ENCODE assay signal across 9 cellular contexts in the genomic region with DNA sequence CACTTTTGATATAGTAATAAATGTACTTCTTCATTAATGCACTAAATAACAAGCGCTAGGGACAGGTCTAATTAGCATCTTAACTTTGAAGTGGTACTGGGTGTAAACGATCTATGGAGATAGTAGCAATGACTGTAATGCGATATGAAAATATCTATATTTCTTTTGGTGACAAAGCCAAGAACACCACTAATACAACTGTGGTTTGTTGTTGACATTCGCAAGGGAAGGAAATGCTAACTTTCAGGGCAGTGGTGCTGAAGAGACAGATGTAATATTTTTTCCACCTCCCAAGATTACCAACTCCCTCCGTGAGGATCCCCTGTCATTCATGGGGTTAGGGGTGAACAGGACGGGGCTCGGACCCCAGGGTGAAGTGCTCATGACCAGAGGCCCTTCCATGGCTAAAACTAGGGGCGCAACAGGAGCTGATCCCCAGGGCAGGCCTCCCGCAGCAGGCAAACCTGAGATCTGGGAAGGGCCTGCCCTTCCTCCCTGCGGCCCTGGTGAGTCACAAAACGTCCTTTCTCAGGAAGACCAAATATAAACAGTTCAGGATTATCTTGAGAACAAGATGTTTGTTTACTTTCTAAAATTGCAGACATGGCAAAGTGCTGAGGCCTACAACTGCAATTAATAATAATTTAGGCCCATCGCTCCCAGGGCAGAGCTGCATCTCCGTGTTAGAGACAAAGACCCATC.
DNase-seq lines count a peak whose midpoint lies in the region; ATAC-seq and TF ChIP-seq lines count a peak whose summit lies in the region.
"Had no signal": no experiment of that assay in that cellular context is flagged by ENCODE, and none has a peak within 500 bp of the region (broad histone marks: within the 10 kb centered on the region; RNA-seq: fewer than 3 reads in every experiment).

No MANE protein-coding gene starts in this region.

- peak overlapping the region; percentile 26; the same call in 1 of the 2 replicates for H3K4me2 ChIP-seq in HCT116 (ENCODE audit: low read length)

- ATAC-seq in HCT116 (no peak), HG02981 (IDR thresholded peaks at IDR 0.05; ENCODE audit: unreplicated experiment) (no peak), GM21390 (IDR thresholded peaks at IDR 0.05; ENCODE audit: unreplicated experiment) (no peak)

- H3K36me3 ChIP-seq in HCT116 (ENCODE audit: control insufficient read depth in 1 of 2, insufficient read depth in 2 of 2, low read length in 2 of 2), result no peaks in the 10 kb centered on the region
- no peaks in the 10 kb centered on the region for H3K36me3 ChIP-seq in stomach

- H2AFZ ChIP-seq in HCT116 (ENCODE audit: low read depth, low read length, poor library complexity, severe bottlenecking), result peak overlapping the region; percentile 76

- intact Hi-C loops in HCT116 (cut with micrococcal nuclease), result no loop called here
- intact Hi-C loops in stomach (cut with DNase I; ENCODE audit: low total_unique reads), result no loop called here

- no peaks in the 10 kb centered on the region for H3K79me2 ChIP-seq in HCT116 (ENCODE audit: insufficient read depth, low read length)

- DNase-seq in HCT116 (ENCODE audit: low read depth, low spot score), result no peak
- peak; percentile 58 to 80 for DNase-seq in foreskin fibroblast
- DNase-seq in stomach, result no peak
- DNase-seq in medulla oblongata (ENCODE audit: extremely low spot score), result no peak
- no peak for DNase-seq in NCI-H69 (lab: John Stamatoyannopoulos, UW)
- DNase-seq: NCI-H1436 treated with DMSO at 0.1 percent for 48 hours had no signal

- H3K9me3 ChIP-seq in HCT116 (ENCODE audit: control insufficient read depth in 1 of 2, insufficient read depth in 1 of 2, low read depth in 1 of 2, low read length in 2 of 2) (no peaks in the 10 kb centered on the region), stomach (no peaks in the 10 kb centered on the region)

- peaks cover 7 to 26% of the 10 kb centered on the region in 2 experiments; a peak in 3 of 4 replicates for H3K4me1 ChIP-seq in HCT116 (ENCODE audit: control insufficient read depth in 1 of 2, insufficient read depth in 2 of 2, low read length in 2 of 2)
- H3K4me1 ChIP-seq in stomach, result peaks cover 0 to 5% (median 2%) of the 10 kb centered on the region in 4 donors

- RAD21 ChIA-PET in HCT116 (lab: Charles Lee; ENCODE audit: low non-redundant PET in 1 of 2, low total read pairs in 2 of 2, uncharacterized antibody in 2 of 2, unreplicated experiment in 2 of 2), result no interaction called here

- 0 out of 2 replicates have a peak overlapping the region, but pooled peaks have one; percentile 5 for H3K9ac ChIP-seq in HCT116 (ENCODE audit: low read length)

- H3K4me3 ChIP-seq in HCT116 (replicated peaks in 1 of 2; ENCODE audit: low read depth in 1 of 2, low read length in 2 of 2) (no peak overlapping the region), foreskin fibroblast (ENCODE audit: low read depth in 1 of 2, low read length in 2 of 2) (no peak overlapping the region), stomach (no peak overlapping the region)

- H3K27ac ChIP-seq in HCT116 (ENCODE audit: low read depth, low read length) (no peak overlapping the region), VCaP (peak overlapping the region; percentile 95), stomach (peak overlapping the region; percentile 65 to 80 (median 73))

- TF ChIP-seq CTCF in HCT116 (IDR thresholded peaks at IDR 0.05 in 2 of 3, conservative IDR thresholded peaks at IDR 0.05 in 1 of 3; ENCODE audit: borderline replicate concordance in 1 of 3, insufficient read depth in 1 of 3, low read depth in 2 of 3, low read length in 2 of 3), result no peak
- TF ChIP-seq CTCF in VCaP (conservative IDR thresholded peaks at IDR 0.05), result no peak
- TF ChIP-seq CTCF in foreskin fibroblast (IDR thresholded peaks at IDR 0.05; ENCODE audit: low read depth, low read length), result no peak
- TF ChIP-seq CTCF in stomach (IDR thresholded peaks at IDR 0.05), result no peak

- TF ChIP-seq POLR2A in HCT116 (IDR thresholded peaks at IDR 0.05; ENCODE audit: borderline replicate concordance, extremely low read depth, insufficient read depth, insufficient read length) (no peak), stomach (IDR thresholded peaks at IDR 0.05) (no peak)

- peak; percentile 72 for TF ChIP-seq EP300 in stomach (IDR thresholded peaks at IDR 0.05)

- H3K9me2 ChIP-seq in HCT116 (ENCODE audit: insufficient read depth), result no peaks in the 10 kb centered on the region

- WGBS in stomach, 5 donors, result 51 to 58% (median 56%) methylated on average over 13 of the region's 13 CpGs

- POLR2A ChIA-PET in HCT116 (lab: Charles Lee), result no interaction called here

- no peaks in the 10 kb centered on the region for H4K20me1 ChIP-seq in HCT116 (ENCODE audit: insufficient read depth)

- H3K27me3 ChIP-seq in HCT116 (ENCODE audit: insufficient read depth, low read length) (no peaks in the 10 kb centered on the region), stomach (no peaks in the 10 kb centered on the region)

- BruUV-seq in HCT116 (replicated peaks; lab: Mats Ljungman, UMichigan), result no TSS peak

- TF ChIP-seq RAD21 in HCT116 (IDR thresholded peaks at IDR 0.05; ENCODE audit: low read depth), result no peak

- CTCF ChIA-PET in HCT116 (lab: Charles Lee), result no interaction called here

TF ChIP-seq in HCT116, 20 proteins besides CTCF, POLR2A, EP300 and RAD21:
- TF ChIP-seq CEBPB (IDR thresholded peaks at IDR 0.05; ENCODE audit: low read depth) (no peak), ZNF274 (IDR thresholded peaks at IDR 0.05; ENCODE audit: low read depth, low read length) (no peak), SP1 (IDR thresholded peaks at IDR 0.05; ENCODE audit: low read depth) (no peak), ZFX (IDR thresholded peaks at IDR 0.05) (peak; percentile 45)
- TF ChIP-seq, protein P1, sequence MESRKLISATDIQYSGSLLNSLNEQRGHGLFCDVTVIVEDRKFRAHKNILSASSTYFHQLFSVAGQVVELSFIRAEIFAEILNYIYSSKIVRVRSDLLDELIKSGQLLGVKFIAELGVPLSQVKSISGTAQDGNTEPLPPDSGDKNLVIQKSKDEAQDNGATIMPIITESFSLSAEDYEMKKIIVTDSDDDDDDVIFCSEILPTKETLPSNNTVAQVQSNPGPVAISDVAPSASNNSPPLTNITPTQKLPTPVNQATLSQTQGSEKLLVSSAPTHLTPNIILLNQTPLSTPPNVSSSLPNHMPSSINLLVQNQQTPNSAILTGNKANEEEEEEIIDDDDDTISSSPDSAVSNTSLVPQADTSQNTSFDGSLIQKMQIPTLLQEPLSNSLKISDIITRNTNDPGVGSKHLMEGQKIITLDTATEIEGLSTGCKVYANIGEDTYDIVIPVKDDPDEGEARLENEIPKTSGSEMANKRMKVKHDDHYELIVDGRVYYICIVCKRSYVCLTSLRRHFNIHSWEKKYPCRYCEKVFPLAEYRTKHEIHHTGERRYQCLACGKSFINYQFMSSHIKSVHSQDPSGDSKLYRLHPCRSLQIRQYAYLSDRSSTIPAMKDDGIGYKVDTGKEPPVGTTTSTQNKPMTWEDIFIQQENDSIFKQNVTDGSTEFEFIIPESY (IDR thresholded peaks at IDR 0.05; ENCODE audit: extremely low read depth, insufficient replicate concordance, low read length), result no peak
- TF ChIP-seq, protein P2, sequence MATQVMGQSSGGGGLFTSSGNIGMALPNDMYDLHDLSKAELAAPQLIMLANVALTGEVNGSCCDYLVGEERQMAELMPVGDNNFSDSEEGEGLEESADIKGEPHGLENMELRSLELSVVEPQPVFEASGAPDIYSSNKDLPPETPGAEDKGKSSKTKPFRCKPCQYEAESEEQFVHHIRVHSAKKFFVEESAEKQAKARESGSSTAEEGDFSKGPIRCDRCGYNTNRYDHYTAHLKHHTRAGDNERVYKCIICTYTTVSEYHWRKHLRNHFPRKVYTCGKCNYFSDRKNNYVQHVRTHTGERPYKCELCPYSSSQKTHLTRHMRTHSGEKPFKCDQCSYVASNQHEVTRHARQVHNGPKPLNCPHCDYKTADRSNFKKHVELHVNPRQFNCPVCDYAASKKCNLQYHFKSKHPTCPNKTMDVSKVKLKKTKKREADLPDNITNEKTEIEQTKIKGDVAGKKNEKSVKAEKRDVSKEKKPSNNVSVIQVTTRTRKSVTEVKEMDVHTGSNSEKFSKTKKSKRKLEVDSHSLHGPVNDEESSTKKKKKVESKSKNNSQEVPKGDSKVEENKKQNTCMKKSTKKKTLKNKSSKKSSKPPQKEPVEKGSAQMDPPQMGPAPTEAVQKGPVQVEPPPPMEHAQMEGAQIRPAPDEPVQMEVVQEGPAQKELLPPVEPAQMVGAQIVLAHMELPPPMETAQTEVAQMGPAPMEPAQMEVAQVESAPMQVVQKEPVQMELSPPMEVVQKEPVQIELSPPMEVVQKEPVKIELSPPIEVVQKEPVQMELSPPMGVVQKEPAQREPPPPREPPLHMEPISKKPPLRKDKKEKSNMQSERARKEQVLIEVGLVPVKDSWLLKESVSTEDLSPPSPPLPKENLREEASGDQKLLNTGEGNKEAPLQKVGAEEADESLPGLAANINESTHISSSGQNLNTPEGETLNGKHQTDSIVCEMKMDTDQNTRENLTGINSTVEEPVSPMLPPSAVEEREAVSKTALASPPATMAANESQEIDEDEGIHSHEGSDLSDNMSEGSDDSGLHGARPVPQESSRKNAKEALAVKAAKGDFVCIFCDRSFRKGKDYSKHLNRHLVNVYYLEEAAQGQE (IDR thresholded peaks at IDR 0.05; ENCODE audit: low read depth), result no peak

Comparison
In these comparisons a context has a peak if more than half of its experiments do, and no peak if none do; other contexts are left out.
1. DNase-seq: peak in foreskin fibroblast (2 of 2); none in HCT116 (single experiment), stomach (single experiment), medulla oblongata (single experiment) and NCI-H69 (single experiment).